8 cellular contexts compared by ENCODE assay signal in genomic region chr11:118401151-118401879, GRCh38. TPM values are rescaled to one million over a fixed set of nuclear protein-coding genes. Genes with fewer than 3 reads are reported as not detected.
DNase-seq lines count a peak whose midpoint lies in the region; ATAC-seq and TF ChIP-seq lines count a peak whose summit lies in the region.

Gene ATP5MG, plus strand, starts transcription at chr11:118401606. Its CDS starts 60 bp downstream, at chr11:118401666.

- peak within 1 kb of the TSS; percentile 93 for H3K4me3 ChIP-seq in kidney epithelial cell (ENCODE audit: low read depth, low read length)

- peak; percentile 74 for TF ChIP-seq POLR2A in GM18526 (IDR thresholded peaks at IDR 0.05; ENCODE audit: extremely low read depth, insufficient read length)

- no peaks in the 10 kb centered on the region for H3K36me3 ChIP-seq in kidney epithelial cell (ENCODE audit: control insufficient read depth, insufficient read depth, low read length)

- ATAC-seq in HG03280 (IDR thresholded peaks at IDR 0.05; ENCODE audit: unreplicated experiment) = peak; percentile 59

- DNase-seq in 8988T (peak; percentile 69), NCI-H510A (lab: John Stamatoyannopoulos, UW) (peak; percentile 85), chondrocyte (ENCODE audit: low spot score) (no peak), kidney epithelial cell (ENCODE audit: low read depth) (peak; percentile 56)
- DNase-seq in activated CD4-positive, alpha-beta T cell treated with anti-CD3 and anti-CD28 coated beads for 24 hours (ENCODE audit: low read depth in 2 of 2) = peak; percentile 82 to 90
- DNase-seq in stimulated activated CD4-positive, alpha-beta T cell treated with anti-CD3 and anti-CD28 coated beads, Interleukin-15, amount 100 ng/mL, for 24 hours = peak; percentile 95

- H3K27me3 Mint-ChIP-seq in chondrocyte (ENCODE audit: low read depth) = no peaks in the 10 kb centered on the region

- H3K4me1 Mint-ChIP-seq in chondrocyte (ENCODE audit: low read depth) = peaks cover 27% of the 10 kb centered on the region

- H3K36me3 Mint-ChIP-seq in chondrocyte (ENCODE audit: low read depth) = peaks cover 1% of the 10 kb centered on the region

- H3K27ac Mint-ChIP-seq in chondrocyte (ENCODE audit: unreplicated experiment) = peak within 1 kb of the TSS; percentile 98

- peak; percentile 56 for TF ChIP-seq CTCF in chondrocyte (IDR thresholded peaks at IDR 0.05)
- peak; percentile 22 for TF ChIP-seq CTCF in kidney epithelial cell (IDR thresholded peaks at IDR 0.05; ENCODE audit: insufficient read depth, low read length, poor library complexity, severe bottlenecking)

- H3K9me3 Mint-ChIP-seq in chondrocyte (ENCODE audit: low read depth) = no peaks in the 10 kb centered on the region

- no peaks in the 10 kb centered on the region for H3K27me3 ChIP-seq in kidney epithelial cell (ENCODE audit: control insufficient read depth, insufficient read depth, low read length)

- H3K4me3 Mint-ChIP-seq in chondrocyte (ENCODE audit: unreplicated experiment) = peak within 1 kb of the TSS; percentile 91

RNA-seq across cellular contexts. Expression of gene ATP5MG, which starts in this region (rescaled TPM):
- total RNA-seq in chondrocyte = 107 to 138 TPM (median 135 TPM) in 3 replicates
- 52.6 and 52.7 TPM in 2 replicates for total RNA-seq in kidney epithelial cell
